Comparison of ENCODE assay signal across 32 cellular contexts in the genomic region with DNA sequence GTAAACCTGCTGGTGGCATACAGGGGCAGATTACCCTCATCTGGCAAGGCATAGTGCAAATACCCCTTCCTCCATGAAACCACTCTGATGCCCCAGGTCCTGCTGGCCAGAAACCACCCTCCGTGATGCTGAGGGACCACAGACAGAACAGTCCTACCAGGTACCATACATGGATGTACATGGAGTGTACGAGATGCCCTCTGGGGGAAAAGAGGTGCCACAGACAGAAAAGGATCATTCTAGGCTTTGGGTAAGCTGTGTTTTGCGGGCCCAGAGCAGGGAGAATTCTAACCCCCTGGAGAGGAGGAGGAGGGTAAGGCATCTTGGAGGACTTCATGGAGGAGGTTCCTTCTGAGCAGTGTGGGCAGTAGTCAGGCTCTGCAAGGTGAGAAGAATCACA.
"Had no signal": no experiment of that assay in that cellular context is flagged by ENCODE, and none has a peak within 500 bp of the region (broad histone marks: within the 10 kb centered on the region; RNA-seq: fewer than 3 reads in every experiment).

No MANE protein-coding gene starts in this region.

- H3K27me3 ChIP-seq: adrenal gland, body of pancreas, breast epithelium had no signal

- H3K9me3 ChIP-seq: adrenal gland, body of pancreas, breast epithelium had no signal

- H3K4me1 ChIP-seq: adrenal gland, body of pancreas, breast epithelium had no signal

- H3K9me3 Mint-ChIP-seq: activated CD4-positive, alpha-beta memory T cell treated with anti-CD3 and anti-CD28 coated beads, Interleukin-2, amount 10 ng/mL, durations not matched to agents 7 days and 5 days; activated naive CD8-positive, alpha-beta T cell treated with anti-CD3 and anti-CD28 coated beads, Interleukin-2, amount 10 ng/mL, durations not matched to agents 7 days and 5 days; activated T-helper 17 cell treated with anti-CD3 and anti-CD28 coated beads, Interleukin-2, amount 50 U/mL, for 72 hours had no signal

- H3K4me1 Mint-ChIP-seq: activated CD4-positive, alpha-beta memory T cell treated with anti-CD3 and anti-CD28 coated beads, Interleukin-2, amount 10 ng/mL, durations not matched to agents 7 days and 5 days; activated CD8-positive, alpha-beta memory T cell treated with anti-CD3 and anti-CD28 coated beads, Interleukin-2, amount 10 ng/mL, durations not matched to agents 7 days and 5 days; activated naive CD8-positive, alpha-beta T cell treated with anti-CD3 and anti-CD28 coated beads, Interleukin-2, amount 10 ng/mL, durations not matched to agents 7 days and 5 days; activated T-helper 17 cell treated with anti-CD3 and anti-CD28 coated beads, Interleukin-2, amount 50 U/mL, for 72 hours had no signal

- H3K27ac Mint-ChIP-seq: activated CD4-positive, alpha-beta memory T cell treated with anti-CD3 and anti-CD28 coated beads, Interleukin-2, amount 10 ng/mL, durations not matched to agents 7 days and 5 days; activated CD8-positive, alpha-beta memory T cell treated with anti-CD3 and anti-CD28 coated beads, Interleukin-2, amount 10 ng/mL, durations not matched to agents 7 days and 5 days; activated naive CD8-positive, alpha-beta T cell treated with anti-CD3 and anti-CD28 coated beads, Interleukin-2, amount 10 ng/mL, durations not matched to agents 7 days and 5 days; activated T-cell treated with anti-CD3 and anti-CD28 coated beads, Interleukin-2, amount 50 U/mL, for 72 hours; activated T-helper 17 cell treated with anti-CD3 and anti-CD28 coated beads, Interleukin-2, amount 50 U/mL, for 72 hours had no signal

- H3K36me3 ChIP-seq: adrenal gland, breast epithelium, WERI-Rb-1 had no signal

- H3K4me2 ChIP-seq: KMS-11 had no signal

- FAIRE-seq: astrocyte, RCC 7860 had no signal

- H3K4me3 ChIP-seq: adrenal gland, body of pancreas, breast epithelium had no signal

- ATAC-seq: activated CD8-positive, alpha-beta memory T cell treated with anti-CD3 and anti-CD28 coated beads, Interleukin-2, amount 10 ng/mL, durations not matched to agents 7 days and 5 days; activated T-cell treated with anti-CD3 and anti-CD28 coated beads, Interleukin-2, amount 50 U/mL, for 72 hours; activated T-helper 17 cell treated with anti-CD3 and anti-CD28 coated beads, Interleukin-2, amount 50 U/mL, for 72 hours; body of pancreas had no signal

- H3K4me3 Mint-ChIP-seq: activated CD4-positive, alpha-beta memory T cell treated with anti-CD3 and anti-CD28 coated beads, Interleukin-2, amount 10 ng/mL, durations not matched to agents 7 days and 5 days; activated CD8-positive, alpha-beta memory T cell treated with anti-CD3 and anti-CD28 coated beads, Interleukin-2, amount 10 ng/mL, durations not matched to agents 7 days and 5 days; activated naive CD8-positive, alpha-beta T cell treated with anti-CD3 and anti-CD28 coated beads, Interleukin-2, amount 10 ng/mL, durations not matched to agents 7 days and 5 days; activated T-cell treated with anti-CD3 and anti-CD28 coated beads, Interleukin-2, amount 50 U/mL, for 72 hours; activated T-helper 17 cell treated with anti-CD3 and anti-CD28 coated beads, Interleukin-2, amount 50 U/mL, for 72 hours had no signal

- H3K9ac ChIP-seq: KMS-11 had no signal

- DNase-seq: activated CD4-positive, alpha-beta memory T cell treated with anti-CD3 and anti-CD28 coated beads, Interleukin-2, amount 10 ng/mL, durations not matched to agents 7 days and 5 days; activated CD4-positive, alpha-beta T cell treated with anti-CD3 and anti-CD28 coated beads for 1 hour; activated CD4-positive, alpha-beta T cell treated with anti-CD3 and anti-CD28 coated beads for 48 hours; activated CD4-positive, CD25-positive, alpha-beta regulatory T cell; activated CD8-positive, alpha-beta memory T cell treated with anti-CD3 and anti-CD28 coated beads for 24 hours; activated CD8-positive, alpha-beta memory T cell treated with anti-CD3 and anti-CD28 coated beads, Interleukin-2, amount 10 ng/mL, durations not matched to agents 7 days and 5 days; activated CD8-positive, alpha-beta memory T cell treated with anti-CD3 and anti-CD28 coated beads, Interleukin-2, amount 50 U/mL, for 48 hours; activated effector memory CD4-positive, alpha-beta T cell treated with anti-CD3 and anti-CD28 coated beads, Interleukin-2, amount 50 U/mL, for 16 hours; activated naive CD4-positive, alpha-beta T cell; activated naive CD4-positive, alpha-beta T cell treated with anti-CD3 and anti-CD28 coated beads, Interleukin-2, amount 50 U/mL, for 16 hours; activated naive CD8-positive, alpha-beta T cell treated with anti-CD3 and anti-CD28 coated beads, Interleukin-2, amount 10 ng/mL, durations not matched to agents 7 days and 5 days; activated T-cell treated with anti-CD3 and anti-CD28 coated beads, Interleukin-2, amount 50 U/mL, for 72 hours; adrenal gland; body of pancreas; NCI-H1105; NCI-H1417 treated with DMSO at 0.1 percent for 48 hours; NCI-H187 treated with DMSO at 0.1 percent for 48 hours; NCI-H2081; NCI-H226; NCI-H446 treated with DMSO at 0.1 percent for 48 hours; Right ventricle myocardium superior; SW 1271; T-helper 1 cell; T-helper 2 cell; T-helper 9 cell; WERI-Rb-1 had no signal

- H3K36me3 Mint-ChIP-seq: activated CD8-positive, alpha-beta memory T cell treated with anti-CD3 and anti-CD28 coated beads, Interleukin-2, amount 10 ng/mL, durations not matched to agents 7 days and 5 days; activated naive CD8-positive, alpha-beta T cell treated with anti-CD3 and anti-CD28 coated beads, Interleukin-2, amount 10 ng/mL, durations not matched to agents 7 days and 5 days had no signal

- H3K27ac ChIP-seq: adrenal gland, body of pancreas, breast epithelium, KMS-11, RWPE1, WERI-Rb-1 had no signal
